In genomic region chr1:32962248-32962896, GRCh38 we compare ENCODE assay signal across 7 cellular contexts.
DNase-seq lines count a peak whose midpoint lies in the region; ATAC-seq and TF ChIP-seq lines count a peak whose summit lies in the region.

No MANE protein-coding gene starts in this region.

- H3K4me1 ChIP-seq in Loucy (ENCODE audit: insufficient read depth, low read length, poor library complexity, severe bottlenecking) = peaks cover 34% of the 10 kb centered on the region
- peaks cover 32% of the 10 kb centered on the region for H3K4me1 ChIP-seq in muscle layer of colon (ENCODE audit: insufficient read depth, low read length)

- H3K9me3 ChIP-seq in Loucy (ENCODE audit: insufficient read depth, low read depth, low read length) (no peaks in the 10 kb centered on the region), muscle layer of colon (ENCODE audit: low read length) (no peaks in the 10 kb centered on the region)

- TF ChIP-seq CTCF in Loucy (conservative IDR thresholded peaks at IDR 0.05; ENCODE audit: low read length) = no peak
- TF ChIP-seq CTCF in cardiac fibroblast (IDR thresholded peaks at IDR 0.05; ENCODE audit: low read depth, low read length) = no peak

- peak overlapping the region; percentile 39 for H3K27ac ChIP-seq in muscle layer of colon (ENCODE audit: low read depth, low read length)

- H3K9me2 ChIP-seq in Loucy (replicated peaks; ENCODE audit: low read depth, low read length) = no peaks in the 10 kb centered on the region

- peak; percentile 38 for ATAC-seq in GM18517 (IDR thresholded peaks at IDR 0.05; ENCODE audit: unreplicated experiment)
- ATAC-seq in GM21360 (IDR thresholded peaks at IDR 0.05; ENCODE audit: unreplicated experiment) = no peak
- no peak for ATAC-seq in GM21529 (IDR thresholded peaks at IDR 0.05; ENCODE audit: unreplicated experiment)

- H3K9ac ChIP-seq in Loucy (ENCODE audit: low read depth, low read length, poor library complexity, severe bottlenecking) (peak overlapping the region; percentile 81), muscle layer of colon (ENCODE audit: low read length) (no peak overlapping the region)

- H3K79me2 ChIP-seq in Loucy (ENCODE audit: insufficient read depth, low read length) = peaks cover 56% of the 10 kb centered on the region

- peaks cover 18% of the 10 kb centered on the region for H4K20me1 ChIP-seq in Loucy (ENCODE audit: insufficient read depth, low read length, poor library complexity, severe bottlenecking)

- H2AFZ ChIP-seq in Loucy (ENCODE audit: low read length) = no peak overlapping the region; the same call in 1 of the 2 replicates

- H3K27me3 ChIP-seq in Loucy (ENCODE audit: insufficient read depth, low read length, poor library complexity, severe bottlenecking) (peaks cover 17% of the 10 kb centered on the region), muscle layer of colon (ENCODE audit: control insufficient read depth in 1 of 2, insufficient read depth in 2 of 2, low read length in 2 of 2) (no peaks in the 10 kb centered on the region)

- DNase-seq in cardiac fibroblast (ENCODE audit: low read depth in 2 of 2) (no peak), COLO668 (lab: John Stamatoyannopoulos, UW; ENCODE audit: unreplicated experiment) (no peak)

- H3K4me3 ChIP-seq in Loucy (ENCODE audit: low read length, poor library complexity, severe bottlenecking) = peak overlapping the region; percentile 93
- peak overlapping the region; percentile 11 to 88 for H3K4me3 ChIP-seq in cardiac fibroblast (replicated peaks in 1 of 2; ENCODE audit: low read depth in 2 of 2, low read length in 2 of 2)
- H3K4me3 ChIP-seq in muscle layer of colon (ENCODE audit: low read depth in 1 of 2, low read length in 2 of 2) = peak overlapping the region; percentile 29 to 51

- H3F3A ChIP-seq in Loucy (ENCODE audit: low read depth) = no peaks in the 10 kb centered on the region; the same call in 1 of the 2 replicates

- H3K36me3 ChIP-seq in Loucy (ENCODE audit: insufficient read depth, low read length) (no peaks in the 10 kb centered on the region), muscle layer of colon (ENCODE audit: insufficient read depth, low read length) (no peaks in the 10 kb centered on the region)

- H3K4me2 ChIP-seq in Loucy (ENCODE audit: low read depth, low read length, poor library complexity, severe bottlenecking) = peak overlapping the region; percentile 98

Comparison
In these comparisons a context has a peak if more than half of its experiments do, and no peak if none do; other contexts are left out.
1. H3K4me3 ChIP-seq: peak in every context shown above with its lines; median percentile 93 in Loucy; 50 in cardiac fibroblast; 40 in muscle layer of colon.